Comparison of ENCODE assay signal across 12 cellular contexts in genomic region chr19:7833225-7834156, GRCh38. TPM values are rescaled to one million over a fixed set of nuclear protein-coding genes. Genes with fewer than 3 reads are reported as not detected.
DNase-seq lines count a peak whose midpoint lies in the region; ATAC-seq and TF ChIP-seq lines count a peak whose summit lies in the region.
"Had no signal": no experiment of that assay in that cellular context is flagged by ENCODE, and none has a peak within 500 bp of the region (broad histone marks: within the 10 kb centered on the region; RNA-seq: fewer than 3 reads in every experiment).

No MANE protein-coding gene starts in this region.

- no peak overlapping the region for H3K4me3 Mint-ChIP-seq in GM23338
- H3K4me3 Mint-ChIP-seq in activated T-helper 2 cell treated with anti-CD3 and anti-CD28 coated beads, Interferon-gamma antibody, Interleukin-2, Interleukin-4, amounts not matched to agents 10 μg/mL and 5 μg/mL and 100 μg/mL, durations not matched to agents 14 hours and 24 hours and 36 hours (ENCODE audit: low read depth): no peak overlapping the region
- H3K4me3 Mint-ChIP-seq: activated naive CD8-positive, alpha-beta T cell treated with anti-CD3 and anti-CD28 coated beads, Interleukin-2, amount 50 U/mL, for 24 hours had no signal

- no peaks in the 10 kb centered on the region for H3K36me3 Mint-ChIP-seq in GM23338 (ENCODE audit: low read depth)
- no peaks in the 10 kb centered on the region for H3K36me3 Mint-ChIP-seq in activated T-helper 2 cell treated with anti-CD3 and anti-CD28 coated beads, Interferon-gamma antibody, Interleukin-2, Interleukin-4, amounts not matched to agents 10 μg/mL and 5 μg/mL and 100 μg/mL, durations not matched to agents 14 hours and 24 hours and 36 hours (ENCODE audit: low read depth)
- H3K36me3 Mint-ChIP-seq: immature natural killer cell had no signal

- ATAC-seq in GM23338 (no peak), HG02678 (IDR thresholded peaks at IDR 0.05; ENCODE audit: unreplicated experiment) (no peak)
- ATAC-seq: activated naive CD8-positive, alpha-beta T cell treated with anti-CD3 and anti-CD28 coated beads, Interleukin-2, amount 50 U/mL, for 24 hours had no signal

- no peak overlapping the region for H3K4me3 ChIP-seq in thyroid gland (replicated peaks in 1 of 3)
- no peak overlapping the region for H3K4me3 ChIP-seq in GM23338

- 70 to 81% methylated on average over 21 to 25 of the region's 26 CpGs for WGBS in thyroid gland, 2 donors

- intact Hi-C loops in thyroid gland (cut with DNase I): no loop called here
- intact Hi-C loops in activated T-helper 2 cell treated with anti-CD3 and anti-CD28 coated beads, Interferon-gamma antibody, Interleukin-2, Interleukin-4, amounts not matched to agents 10 μg/mL and 5 μg/mL and 100 μg/mL, durations not matched to agents 14 hours and 24 hours and 36 hours (cut with micrococcal nuclease): no loop called here

- no peak for TF ChIP-seq CTCF in thyroid gland (IDR thresholded peaks at IDR 0.05)
- no peak for TF ChIP-seq CTCF in GM23338 (conservative IDR thresholded peaks at IDR 0.05; ENCODE audit: low read depth in 2 of 2)

- H3K27me3 Mint-ChIP-seq in GM23338 (ENCODE audit: insufficient read depth, low read depth, poor library complexity): peaks cover 13% of the 10 kb centered on the region
- peaks cover 5% of the 10 kb centered on the region for H3K27me3 Mint-ChIP-seq in activated T-helper 2 cell treated with anti-CD3 and anti-CD28 coated beads, Interferon-gamma antibody, Interleukin-2, Interleukin-4, amounts not matched to agents 10 μg/mL and 5 μg/mL and 100 μg/mL, durations not matched to agents 14 hours and 24 hours and 36 hours (ENCODE audit: low read depth)
- H3K27me3 Mint-ChIP-seq: activated naive CD8-positive, alpha-beta T cell treated with anti-CD3 and anti-CD28 coated beads, Interleukin-2, amount 50 U/mL, for 24 hours had no signal

- H3K4me1 ChIP-seq in thyroid gland (peaks cover 10 to 25% of the 10 kb centered on the region in 2 donors), GM23338 (ENCODE audit: insufficient read depth) (peaks cover 8% of the 10 kb centered on the region)

- DNase-seq in HS-5 (ENCODE audit: low read depth): peak; percentile 10
- peak; percentile 83 for DNase-seq in amniotic epithelial cell (ENCODE audit: low read depth)
- peak; percentile 30 for DNase-seq in iPS-NIHi11 (ENCODE audit: low spot score)
- DNase-seq in thyroid gland: peak; percentile 92 to 95
- DNase-seq in GM23338 (ENCODE audit: low spot score): no peak
- no peak for DNase-seq in activated T-helper 2 cell treated with anti-CD3 and anti-CD28 coated beads, Interferon-gamma antibody, Interleukin-2, Interleukin-4, amounts not matched to agents 10 μg/mL and 5 μg/mL and 100 μg/mL, durations not matched to agents 14 hours and 24 hours and 36 hours (ENCODE audit: low spot score)
- no peak for DNase-seq in NCI-H526 treated with DMSO at 0.1 percent for 48 hours (lab: John Stamatoyannopoulos, UW)
- DNase-seq: activated naive CD8-positive, alpha-beta T cell treated with anti-CD3 and anti-CD28 coated beads, Interleukin-2, amount 50 U/mL, for 24 hours; immature natural killer cell; NCI-H1105; stimulated activated CD4-positive, alpha-beta T cell treated with anti-CD3 and anti-CD28 coated beads, Interleukin-2, amount 100 ng/mL, for 24 hours had no signal

- 0 out of 2 replicates have a peak, but pooled peaks cover 3% of the 10 kb centered on the region for H3F3A ChIP-seq in GM23338 (replicated peaks; ENCODE audit: low read depth)

- no peaks in the 10 kb centered on the region; the same call in 2 of the 3 replicates for H3K9me3 Mint-ChIP-seq in GM23338
- no peaks in the 10 kb centered on the region for H3K9me3 Mint-ChIP-seq in activated T-helper 2 cell treated with anti-CD3 and anti-CD28 coated beads, Interferon-gamma antibody, Interleukin-2, Interleukin-4, amounts not matched to agents 10 μg/mL and 5 μg/mL and 100 μg/mL, durations not matched to agents 14 hours and 24 hours and 36 hours
- H3K9me3 Mint-ChIP-seq: activated naive CD8-positive, alpha-beta T cell treated with anti-CD3 and anti-CD28 coated beads, Interleukin-2, amount 50 U/mL, for 24 hours; immature natural killer cell had no signal

- H3K9me3 ChIP-seq in thyroid gland: no peaks in the 10 kb centered on the region

- no peak overlapping the region for H3K27ac Mint-ChIP-seq in GM23338
- no peak overlapping the region for H3K27ac Mint-ChIP-seq in activated T-helper 2 cell treated with anti-CD3 and anti-CD28 coated beads, Interferon-gamma antibody, Interleukin-2, Interleukin-4, amounts not matched to agents 10 μg/mL and 5 μg/mL and 100 μg/mL, durations not matched to agents 14 hours and 24 hours and 36 hours
- H3K27ac Mint-ChIP-seq: activated naive CD8-positive, alpha-beta T cell treated with anti-CD3 and anti-CD28 coated beads, Interleukin-2, amount 50 U/mL, for 24 hours; immature natural killer cell had no signal

- H3K27me3 ChIP-seq in thyroid gland: no peaks in the 10 kb centered on the region
- 0 out of 2 replicates have a peak, but pooled peaks cover 5% of the 10 kb centered on the region for H3K27me3 ChIP-seq in GM23338 (ENCODE audit: insufficient read depth)

- no peaks in the 10 kb centered on the region for H3K36me3 ChIP-seq in thyroid gland
- no peaks in the 10 kb centered on the region for H3K36me3 ChIP-seq in GM23338 (ENCODE audit: insufficient read depth)

- no peak for TF ChIP-seq POLR2A in thyroid gland (IDR thresholded peaks at IDR 0.05)

- no peaks in the 10 kb centered on the region for H3K9me2 ChIP-seq in GM23338 (ENCODE audit: insufficient read depth)

- no peak overlapping the region for H3K27ac ChIP-seq in thyroid gland
- no peak overlapping the region for H3K27ac ChIP-seq in GM23338 (ENCODE audit: low read depth)

- peaks cover 20% of the 10 kb centered on the region for H3K4me1 Mint-ChIP-seq in GM23338
- H3K4me1 Mint-ChIP-seq in activated T-helper 2 cell treated with anti-CD3 and anti-CD28 coated beads, Interferon-gamma antibody, Interleukin-2, Interleukin-4, amounts not matched to agents 10 μg/mL and 5 μg/mL and 100 μg/mL, durations not matched to agents 14 hours and 24 hours and 36 hours (ENCODE audit: low read depth): peaks cover 11% of the 10 kb centered on the region

- H2AFZ ChIP-seq in GM23338: no peak overlapping the region

- H3K4me2 ChIP-seq in GM23338: no peak overlapping the region

- no peaks in the 10 kb centered on the region for H4K20me1 ChIP-seq in GM23338 (replicated peaks; ENCODE audit: insufficient read depth)

- no peaks in the 10 kb centered on the region for H3K79me2 ChIP-seq in GM23338 (replicated peaks; ENCODE audit: insufficient read depth)

TF ChIP-seq in GM23338, 12 proteins besides CTCF, POLR2A, EP300 and RAD21 (continues in another document):
- no peak for TF ChIP-seq ZNF331 (CRISPR knock-in tag; IDR thresholded peaks at IDR 0.05; ENCODE audit: low read depth)
- TF ChIP-seq ETS1 (IDR thresholded peaks at IDR 0.05): no peak

RNA-seq across cellular contexts. Expression of gene EVI5L, which starts 3.5 kb away (rescaled TPM):
- 10 to 100 TPM in 3 of 4 donors, 1 to 10 TPM in 1; 9.8 to 29.3 (median 21.8) TPM for total RNA-seq in thyroid gland
- 14.0 and 16.2 TPM in 2 replicates for total RNA-seq in GM23338 (2014; rRNA removed; shearing (Covaris generic))
- 4.3 and 4.5 TPM in 2 replicates for polyA plus RNA-seq in GM23338 (2016; fragmentation: Nextera tagmentation; extraction: Ambion mirVana)
- total RNA-seq in activated T-helper 2 cell treated with anti-CD3 and anti-CD28 coated beads, Interferon-gamma antibody, Interleukin-2, Interleukin-4, amounts not matched to agents 10 μg/mL and 5 μg/mL and 100 μg/mL, durations not matched to agents 14 hours and 24 hours and 36 hours: 3.8 and 4.5 TPM in 2 replicates

RNA-seq across cellular contexts. Expression of gene PRR36, which starts 40.7 kb away (rescaled TPM):
- under 1 TPM; 0.13 to 0.45 (median 0.20) TPM for total RNA-seq in thyroid gland
- 12.1 and 17.6 TPM in 2 replicates for total RNA-seq in GM23338 (2014; rRNA removed; shearing (Covaris generic))
- 17.9 and 22.3 TPM in 2 replicates for polyA plus RNA-seq in GM23338 (2016; fragmentation: Nextera tagmentation; extraction: Ambion mirVana)
- 0.05 TPM in 1 of 2 replicates, not detected in the other for total RNA-seq in activated T-helper 2 cell treated with anti-CD3 and anti-CD28 coated beads, Interferon-gamma antibody, Interleukin-2, Interleukin-4, amounts not matched to agents 10 μg/mL and 5 μg/mL and 100 μg/mL, durations not matched to agents 14 hours and 24 hours and 36 hours
- polyA plus RNA-seq: immature natural killer cell had no signal

RNA-seq across cellular contexts. Expression of gene LRRC8E, which starts 54.8 kb away (rescaled TPM):
- 1 to 10 TPM; 1.4 to 3.3 (median 2.3) TPM for total RNA-seq in thyroid gland
- total RNA-seq in GM23338 (2014; rRNA removed; shearing (Covaris generic)): 4.5 and 4.8 TPM in 2 replicates
- 0.29 and 1.3 TPM in 2 replicates for polyA plus RNA-seq in GM23338 (2016; fragmentation: Nextera tagmentation; extraction: Ambion mirVana)
- not detected in 2 replicates for total RNA-seq in activated T-helper 2 cell treated with anti-CD3 and anti-CD28 coated beads, Interferon-gamma antibody, Interleukin-2, Interleukin-4, amounts not matched to agents 10 μg/mL and 5 μg/mL and 100 μg/mL, durations not matched to agents 14 hours and 24 hours and 36 hours
- polyA plus RNA-seq: immature natural killer cell had no signal

Comparison
In these comparisons a context has a peak if more than half of its experiments do, and no peak if none do; other contexts are left out.
1. DNase-seq: peak in HS-5 (single experiment), amniotic epithelial cell (single experiment), iPS-NIHi11 (single experiment) and thyroid gland (2 of 2); none in GM23338 (single experiment), activated T-helper 2 cell treated with anti-CD3 and anti-CD28 coated beads, Interferon-gamma antibody, Interleukin-2, Interleukin-4, amounts not matched to agents 10 μg/mL and 5 μg/mL and 100 μg/mL, durations not matched to agents 14 hours and 24 hours and 36 hours (single experiment) and NCI-H526 treated with DMSO at 0.1 percent for 48 hours (single experiment).